In genomic region chr15:60355148-60355857, GRCh38 we compare ENCODE assay signal across 20 cellular contexts. TPM values are rescaled to one million over a fixed set of nuclear protein-coding genes. Genes with fewer than 3 reads are reported as not detected.
DNase-seq lines count a peak whose midpoint lies in the region; ATAC-seq and TF ChIP-seq lines count a peak whose summit lies in the region.
"Had no signal": no experiment of that assay in that cellular context is flagged by ENCODE, and none has a peak within 500 bp of the region (broad histone marks: within the 10 kb centered on the region; RNA-seq: fewer than 3 reads in every experiment).

No MANE protein-coding gene starts in this region.

- POLR2A ChIA-PET in MCF 10A (lab: Yijun Ruan, JAX): interaction anchor here (0.5 to 2.5 kb wide), 7 partner anchors 8 to 38 kb away, joined by 3 to 8 read pairs (median 4); no protein-coding TSS in a partner anchor

- H3K27ac Mint-ChIP-seq in MCF 10A (ENCODE audit: low read depth, unreplicated experiment) (peak overlapping the region; percentile 77), type B pancreatic cell (peak overlapping the region; percentile 3)
- peak overlapping the region; percentile 23 for H3K27ac Mint-ChIP-seq in activated T-helper 17 cell treated with anti-CD3 and anti-CD28 coated beads, Interleukin-2, amount 50 U/mL, for 72 hours
- H3K27ac Mint-ChIP-seq: GM23338 had no signal

- no peaks in the 10 kb centered on the region for H3K9me3 ChIP-seq in mammary epithelial cell (replicated peaks; ENCODE audit: insufficient read depth, low read length)
- H3K9me3 ChIP-seq in psoas muscle: no peaks in the 10 kb centered on the region
- H3K9me3 ChIP-seq: SJSA1 had no signal

- peaks cover 61% of the 10 kb centered on the region for H4K20me1 ChIP-seq in mammary epithelial cell (ENCODE audit: insufficient read depth, low read length)

- no peaks in the 10 kb centered on the region for H3K9me3 Mint-ChIP-seq in MCF 10A (ENCODE audit: unreplicated experiment)
- no peaks in the 10 kb centered on the region for H3K9me3 Mint-ChIP-seq in activated T-helper 17 cell treated with anti-CD3 and anti-CD28 coated beads, Interleukin-2, amount 50 U/mL, for 72 hours
- H3K9me3 Mint-ChIP-seq in type B pancreatic cell: no peaks in the 10 kb centered on the region
- H3K9me3 Mint-ChIP-seq: GM23338 had no signal

- no peak overlapping the region for H2AFZ ChIP-seq in mammary epithelial cell (ENCODE audit: low read depth, low read length)
- H2AFZ ChIP-seq: GM23338 had no signal

- H3K27ac ChIP-seq in mammary epithelial cell (ENCODE audit: insufficient read depth, low read depth, low read length) (no peak overlapping the region), psoas muscle (no peak overlapping the region)
- H3K27ac ChIP-seq: BLaER1 treated with 17β-estradiol and CSF1 and Interleukin-3, amounts not matched to agents 10 nM and 100 nM; SJSA1 had no signal

- peaks cover 28% of the 10 kb centered on the region for H3K4me1 Mint-ChIP-seq in MCF 10A (ENCODE audit: insufficient read depth, unreplicated experiment)
- H3K4me1 Mint-ChIP-seq in activated T-helper 17 cell treated with anti-CD3 and anti-CD28 coated beads, Interleukin-2, amount 50 U/mL, for 72 hours: peaks cover 11% of the 10 kb centered on the region
- H3K4me1 Mint-ChIP-seq in type B pancreatic cell (ENCODE audit: unreplicated experiment): peaks cover 6% of the 10 kb centered on the region

- H3K4me3 ChIP-seq in mammary epithelial cell (replicated peaks in 1 of 3; ENCODE audit: insufficient read depth in 1 of 3, low read depth in 2 of 3, low read length in 3 of 3) (no peak overlapping the region), psoas muscle (no peak overlapping the region)
- H3K4me3 ChIP-seq: BLaER1 treated with 17β-estradiol and CSF1 and Interleukin-3, amounts not matched to agents 10 nM and 100 nM; GM23338; SJSA1 had no signal

- 85% methylated on average over 10 of the region's 10 CpGs for whole genome bisulfite sequencing in mammary epithelial cell (ENCODE audit: low coverage, missing lambda C conversion rate)
- WGBS in psoas muscle, 3 donors: 85 to 88% (median 86%) methylated on average over 10 of the region's 10 CpGs

- peaks cover 89% of the 10 kb centered on the region for H3K36me3 ChIP-seq in mammary epithelial cell (ENCODE audit: insufficient read depth, low read length)
- peaks cover 40 to 100% of the 10 kb centered on the region in 2 donors for H3K36me3 ChIP-seq in psoas muscle (ENCODE audit: insufficient read depth in 1 of 2, low read depth in 1 of 2)

- H3K27me3 ChIP-seq in mammary epithelial cell (ENCODE audit: insufficient read depth, low read length) (no peaks in the 10 kb centered on the region), psoas muscle (ENCODE audit: insufficient read depth in 3 of 3, low read length in 2 of 3) (no peaks in the 10 kb centered on the region)
- H3K27me3 ChIP-seq: BLaER1 treated with 17β-estradiol and CSF1 and Interleukin-3, amounts not matched to agents 10 nM and 100 nM; SJSA1 had no signal

- TF ChIP-seq CTCF in MCF 10A (IDR thresholded peaks at IDR 0.05; ENCODE audit: unreplicated experiment) (no peak), mammary epithelial cell (conservative IDR thresholded peaks at IDR 0.05 in 1 of 2, IDR thresholded peaks at IDR 0.05 in 1 of 2; ENCODE audit: extremely low read depth in 1 of 2, insufficient read depth in 1 of 2, low read depth in 1 of 2, low read length in 2 of 2) (no peak), type B pancreatic cell (conservative IDR thresholded peaks at IDR 0.05) (no peak), psoas muscle (IDR thresholded peaks at IDR 0.05) (no peak)

- peaks cover 76% of the 10 kb centered on the region for H3K79me2 ChIP-seq in mammary epithelial cell (ENCODE audit: insufficient read depth, low read length)

- ATAC-seq in activated T-helper 17 cell treated with anti-CD3 and anti-CD28 coated beads, Interleukin-2, amount 50 U/mL, for 72 hours (replicated peaks): no peak
- no peak for ATAC-seq in HG03571 (IDR thresholded peaks at IDR 0.05; ENCODE audit: unreplicated experiment)
- ATAC-seq in psoas muscle: no peak
- ATAC-seq: GM23338 had no signal

- H3K36me3 Mint-ChIP-seq in MCF 10A (ENCODE audit: insufficient read depth, unreplicated experiment) (peaks cover 100% of the 10 kb centered on the region), type B pancreatic cell (peaks cover 36% of the 10 kb centered on the region)
- H3K36me3 Mint-ChIP-seq in activated T-helper 17 cell treated with anti-CD3 and anti-CD28 coated beads, Interleukin-2, amount 50 U/mL, for 72 hours (ENCODE audit: low read depth): peaks cover 100% of the 10 kb centered on the region

- no peak for DNase-seq in MCF 10A (ENCODE audit: unreplicated experiment)
- no peak for DNase-seq in mammary epithelial cell
- peak; percentile 4 for DNase-seq in fibroblast of gingiva (ENCODE audit: low read depth)
- no peak for DNase-seq in type B pancreatic cell (ENCODE audit: extremely low spot score, unreplicated experiment)
- no peak for DNase-seq in activated CD4-positive, alpha-beta T cell treated with anti-CD3 and anti-CD28 coated beads for 4 hours
- no peak for DNase-seq in psoas muscle
- DNase-seq: 8988T; GF-D8; MM.1S; NCI-H1105; NCI-H1694; NCI-H345; NCI-H526; NK-92 treated with Interleukin-12 subunit alpha and Interleukin-12 subunit beta, amount 100 ng/mL, for 24 hours; RPMI8226 had no signal

- intact Hi-C loops in MCF 10A (cut with micrococcal nuclease) (no loop called here), mammary epithelial cell (cut with micrococcal nuclease) (no loop called here), psoas muscle (cut with DNase I) (no loop called here)

- H3K9ac ChIP-seq in mammary epithelial cell (ENCODE audit: insufficient read depth, low read length): no peak overlapping the region
- H3K9ac ChIP-seq: BLaER1 treated with 17β-estradiol and CSF1 and Interleukin-3, amounts not matched to agents 10 nM and 100 nM had no signal

- BruUV-seq in MCF 10A (replicated peaks; lab: Mats Ljungman, UMichigan) (no TSS peak), mammary epithelial cell (replicated peaks; lab: Mats Ljungman, UMichigan) (no TSS peak)

- CTCF ChIA-PET in MCF 10A (lab: Yijun Ruan, JAX) (interaction anchor here (0.9 kb wide), 1 partner anchor 25 kb away, joined by 3 read pairs; no protein-coding TSS in a partner anchor), mammary epithelial cell (lab: Charles Lee; ENCODE audit: low non-redundant PET) (no interaction called here)

- dilution Hi-C loops in mammary epithelial cell (cut with HindIII; ENCODE audit: low sequenced_read_pairs): no loop called here

- in situ Hi-C loops in mammary epithelial cell (cut with MboI; ENCODE audit: low sequenced_read_pairs in 2 of 2): loop anchor here in 1 of 2 donors (25.0 kb wide), 1 partner anchor 107 kb away; no protein-coding TSS in a partner anchor

- H3K4me1 ChIP-seq in mammary epithelial cell (ENCODE audit: insufficient read depth, low read length) (no peaks in the 10 kb centered on the region), psoas muscle (peaks cover 23% of the 10 kb centered on the region)

- H3K27me3 Mint-ChIP-seq in MCF 10A (ENCODE audit: insufficient read depth, unreplicated experiment) (no peaks in the 10 kb centered on the region), type B pancreatic cell (no peaks in the 10 kb centered on the region)
- no peaks in the 10 kb centered on the region for H3K27me3 Mint-ChIP-seq in activated T-helper 17 cell treated with anti-CD3 and anti-CD28 coated beads, Interleukin-2, amount 50 U/mL, for 72 hours

- no peak overlapping the region for H3K4me2 ChIP-seq in mammary epithelial cell (ENCODE audit: insufficient read depth, low read depth, low read length)
- H3K4me2 ChIP-seq: BLaER1 treated with 17β-estradiol and CSF1 and Interleukin-3, amounts not matched to agents 10 nM and 100 nM; GM23338 had no signal

- no peak overlapping the region for H3K4me3 Mint-ChIP-seq in MCF 10A (ENCODE audit: unreplicated experiment)
- H3K4me3 Mint-ChIP-seq in activated T-helper 17 cell treated with anti-CD3 and anti-CD28 coated beads, Interleukin-2, amount 50 U/mL, for 72 hours: no peak overlapping the region
- H3K4me3 Mint-ChIP-seq in type B pancreatic cell: no peak overlapping the region
- H3K4me3 Mint-ChIP-seq: GM23338 had no signal

RNA-seq across cellular contexts. Expression of gene ANXA2, which starts 42.5 kb away (rescaled TPM):
- 3,317 and 3,451 TPM in 2 replicates for total RNA-seq in MCF 10A (2022)
- 1,000 to 10,000 TPM; 5,384 to 5,597 TPM for total RNA-seq in mammary epithelial cell
- 10,424 TPM for polyA plus RNA-seq in mammary epithelial cell
- polyA minus RNA-seq in mammary epithelial cell: 5,891 TPM
- 100 to 1,000 TPM; 120 to 420 TPM for total RNA-seq in activated T-helper 17 cell treated with anti-CD3 and anti-CD28 coated beads, Interleukin-2, amount 50 U/mL, for 72 hours
- 493 and 1,531 TPM in 2 replicates for total RNA-seq in type B pancreatic cell (ENCODE audit: low replicate concordance)
- total RNA-seq in psoas muscle: 100 to 1,000 TPM; 140 to 522 (median 378) TPM
- polyA plus RNA-seq in psoas muscle: 1,000 to 10,000 TPM in 1 of 3 donors, 100 to 1,000 TPM in 2; 320 to 2,117 (median 350) TPM

Comparison
In these comparisons a context has a peak if more than half of its experiments do, and no peak if none do; other contexts are left out.
1. H3K27ac Mint-ChIP-seq: peak in every context shown above with its lines; median percentile 77 in MCF 10A; 23 in activated T-helper 17 cell treated with anti-CD3 and anti-CD28 coated beads, Interleukin-2, amount 50 U/mL, for 72 hours; 3 in type B pancreatic cell.